14 cellular contexts compared by ENCODE assay signal in the genomic region with DNA sequence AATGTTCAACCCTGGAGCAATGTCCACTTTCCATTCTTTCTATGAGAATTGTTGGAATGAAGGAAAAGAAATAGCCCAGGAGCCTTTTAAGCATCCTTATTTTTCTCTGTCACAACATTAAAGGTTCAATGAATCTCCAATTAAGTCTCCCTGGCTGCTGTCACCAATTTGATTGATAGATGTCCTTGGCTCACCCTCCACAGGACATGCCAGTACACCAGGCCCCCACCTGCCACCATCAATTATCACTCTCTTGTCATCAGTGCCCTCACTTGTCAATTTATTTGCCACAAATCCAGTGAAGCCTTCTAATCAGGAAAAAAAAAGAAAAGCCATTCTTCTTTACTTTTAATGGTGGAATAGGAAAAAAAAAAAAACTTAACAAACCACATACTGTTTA.
"Had no signal": no experiment of that assay in that cellular context is flagged by ENCODE, and none has a peak within 500 bp of the region (broad histone marks: within the 10 kb centered on the region; RNA-seq: fewer than 3 reads in every experiment).

No MANE protein-coding gene starts in this region.

- H3K4me1 Mint-ChIP-seq: naive thymus-derived CD8-positive, alpha-beta T cell had no signal

- H3K27ac ChIP-seq: heart left ventricle had no signal

- H3K4me3 ChIP-seq: heart left ventricle had no signal

- H3K27me3 ChIP-seq: heart left ventricle had no signal

- H3K36me3 ChIP-seq: heart left ventricle had no signal

- H3K4me1 ChIP-seq: heart left ventricle had no signal

- H3K27me3 Mint-ChIP-seq: naive thymus-derived CD8-positive, alpha-beta T cell had no signal

- DNase-seq: effector memory CD4-positive, alpha-beta T cell; heart left ventricle; hypothalamus; kidney glomerular epithelial cell; mammary epithelial cell; naive thymus-derived CD8-positive, alpha-beta T cell; posterior cingulate gyrus; right cardiac atrium; small intestine; stimulated activated CD4-positive, alpha-beta T cell treated with anti-CD3 and anti-CD28 coated beads, Interleukin-12 subunit alpha, Interleukin-12 subunit beta, amount 100 ng/mL, for 4 hours; stimulated activated naive CD4-positive, alpha-beta T cell treated with Interleukin-2 at 50 U/mL for 16 hours; trophoblast cell had no signal

- H3K4me3 Mint-ChIP-seq: naive thymus-derived CD8-positive, alpha-beta T cell; neural crest cell had no signal

- H3K36me3 Mint-ChIP-seq: naive thymus-derived CD8-positive, alpha-beta T cell had no signal

- H3K9me3 Mint-ChIP-seq: naive thymus-derived CD8-positive, alpha-beta T cell; neural crest cell had no signal

- ATAC-seq: esophagus mucosa; heart left ventricle; naive thymus-derived CD8-positive, alpha-beta T cell; right cardiac atrium had no signal

- H3K27ac Mint-ChIP-seq: naive thymus-derived CD8-positive, alpha-beta T cell had no signal
